ENCODE assay signal across 1 cellular context in genomic region chr4:17232575-17233253, GRCh38.
TF ChIP-seq lines count a peak whose summit lies in the region.

No MANE protein-coding gene starts in this region.

TF ChIP-seq in SK-N-SH, 30 proteins besides CTCF, POLR2A, EP300 and RAD21 (continued from another document):
- TF ChIP-seq MXI1 (IDR thresholded peaks at IDR 0.05; ENCODE audit: low read depth, low read length) (peak; percentile 57; the same call in 1 of the 2 replicates), TEAD4 (IDR thresholded peaks at IDR 0.05; ENCODE audit: borderline replicate concordance, insufficient read depth) (no peak), TCF12 (IDR thresholded peaks at IDR 0.05) (peak; percentile 43), EZH2phosphoT487 (IDR thresholded peaks at IDR 0.05; ENCODE audit: borderline replicate concordance, low read depth) (no peak), FOXJ3 (CRISPR knock-in tag; IDR thresholded peaks at IDR 0.05) (no peak), POLR2AphosphoS5 (IDR thresholded peaks at IDR 0.05; ENCODE audit: low read depth, low read length) (no peak), FOSL2 (IDR thresholded peaks at IDR 0.05; ENCODE audit: borderline replicate concordance, low read depth) (no peak), IRF3 (IDR thresholded peaks at IDR 0.05; ENCODE audit: low read depth, low read length) (no peak)
- TF ChIP-seq, protein P1, sequence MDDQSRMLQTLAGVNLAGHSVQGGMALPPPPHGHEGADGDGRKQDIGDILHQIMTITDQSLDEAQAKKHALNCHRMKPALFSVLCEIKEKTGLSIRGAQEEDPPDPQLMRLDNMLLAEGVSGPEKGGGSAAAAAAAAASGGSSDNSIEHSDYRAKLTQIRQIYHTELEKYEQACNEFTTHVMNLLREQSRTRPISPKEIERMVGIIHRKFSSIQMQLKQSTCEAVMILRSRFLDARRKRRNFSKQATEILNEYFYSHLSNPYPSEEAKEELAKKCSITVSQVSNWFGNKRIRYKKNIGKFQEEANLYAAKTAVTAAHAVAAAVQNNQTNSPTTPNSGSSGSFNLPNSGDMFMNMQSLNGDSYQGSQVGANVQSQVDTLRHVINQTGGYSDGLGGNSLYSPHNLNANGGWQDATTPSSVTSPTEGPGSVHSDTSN (IDR thresholded peaks at IDR 0.05) = peak; percentile 20
